Comparison of ENCODE assay signal across 15 cellular contexts in the genomic region with DNA sequence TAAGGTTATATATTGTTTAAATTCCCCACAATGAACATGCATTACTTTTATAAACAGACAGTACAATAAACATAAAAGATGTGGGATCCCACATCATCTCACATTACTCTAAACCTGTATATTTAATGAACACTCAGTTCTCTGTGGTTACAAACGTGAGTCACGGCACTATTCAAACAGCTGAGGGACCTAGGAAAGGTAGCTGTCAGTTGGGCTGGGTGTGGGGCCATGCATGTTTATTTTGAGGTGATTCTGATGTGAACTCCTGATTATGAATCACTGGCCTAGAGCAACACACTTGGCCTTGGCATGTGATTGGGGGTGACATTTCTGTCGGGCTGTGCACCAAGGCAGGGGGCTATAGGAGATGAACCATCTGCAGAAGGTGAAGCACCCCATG.
A peak's percentile ranks its signal among the peaks of the same experiment; 100 is the strongest.
DNase-seq lines count a peak whose midpoint lies in the region; ATAC-seq, FAIRE-seq and TF ChIP-seq lines count a peak whose summit lies in the region.
"Had no signal": no experiment of that assay in that cellular context is flagged by ENCODE, and none has a peak within 500 bp of the region (broad histone marks: within the 10 kb centered on the region; RNA-seq: fewer than 3 reads in every experiment).

No MANE protein-coding gene starts in this region.

- FAIRE-seq in frontal cortex (lab: Jason Lieb, UNC): no peak

- no peak overlapping the region for H3K4me2 ChIP-seq in hepatocyte

- H4K20me1 ChIP-seq in hepatocyte (ENCODE audit: insufficient read depth, poor library complexity, severe bottlenecking): no peaks in the 10 kb centered on the region

- no peaks in the 10 kb centered on the region for H3K9me3 ChIP-seq in hepatocyte (ENCODE audit: low read depth)
- H3K9me3 ChIP-seq: HAP-1, spleen, vagina had no signal

- H3K4me3 ChIP-seq in HFF-Myc (replicated peaks; ENCODE audit: low read depth, low read length): no peak overlapping the region
- no peak overlapping the region for H3K4me3 ChIP-seq in hepatocyte
- H3K4me3 ChIP-seq: HAP-1, spleen, vagina had no signal

- no peaks in the 10 kb centered on the region for H3K79me2 ChIP-seq in hepatocyte

- no peaks in the 10 kb centered on the region for H3K36me3 ChIP-seq in hepatocyte (replicated peaks; ENCODE audit: insufficient read depth, low read depth)
- H3K36me3 ChIP-seq: HAP-1, spleen, vagina had no signal

- 57% methylated on average over 3 of the region's 3 CpGs for WGBS in hepatocyte (ENCODE audit: low lambda C conversion rate, missing lambda C conversion rate)

- H2AFZ ChIP-seq in hepatocyte: no peak overlapping the region

- no peaks in the 10 kb centered on the region for H3K27me3 ChIP-seq in hepatocyte
- H3K27me3 ChIP-seq: spleen, vagina had no signal

- H3K9me2 ChIP-seq in hepatocyte (replicated peaks; ENCODE audit: insufficient read depth): no peaks in the 10 kb centered on the region

- no peak overlapping the region for H3K27ac ChIP-seq in hepatocyte
- H3K27ac ChIP-seq: spleen, vagina had no signal

- no peak for TF ChIP-seq CTCF in HFF-Myc (IDR thresholded peaks at IDR 0.05; ENCODE audit: low read depth, low read length, missing control alignments)
- no peak for TF ChIP-seq CTCF in hepatocyte (IDR thresholded peaks at IDR 0.05; ENCODE audit: poor library complexity)

- ATAC-seq in SK-N-SH treated with all-trans-retinoic acid at 6 μM for 48 hours (peak; percentile 10; the same call in 1 of the 3 replicates), GM21447 (IDR thresholded peaks at IDR 0.05; ENCODE audit: unreplicated experiment) (no peak), GM19395 (IDR thresholded peaks at IDR 0.05; ENCODE audit: unreplicated experiment) (no peak)
- ATAC-seq: naive thymus-derived CD8-positive, alpha-beta T cell had no signal

- H3K4me1 ChIP-seq in hepatocyte (ENCODE audit: insufficient read depth): no peaks in the 10 kb centered on the region
- H3K4me1 ChIP-seq: HAP-1, spleen, vagina had no signal

- DNase-seq in AG08396 (ENCODE audit: low spot score): peak; percentile 38
- DNase-seq in HFF-Myc (ENCODE audit: extremely low read depth, low read depth): peak; percentile 68
- DNase-seq in hepatocyte (ENCODE audit: low spot score): peak; percentile 45
- no peak for DNase-seq in NCI-H526 (lab: John Stamatoyannopoulos, UW)
- DNase-seq in frontal cortex (ENCODE audit: low spot score in 2 of 2): no peak
- DNase-seq: amniotic stem cell; CD4-positive, alpha-beta T cell; endodermal cell; naive thymus-derived CD8-positive, alpha-beta T cell; spleen had no signal

TF ChIP-seq in SK-N-SH treated with all-trans-retinoic acid at 6 μM for 48 hours, 23 proteins besides CTCF, POLR2A, EP300 and RAD21:
- TF ChIP-seq ISL1 (CRISPR knock-in tag; IDR thresholded peaks at IDR 0.05) (no peak), SNAI2 (CRISPR knock-in tag; IDR thresholded peaks at IDR 0.05) (no peak), ARNTL (CRISPR knock-in tag; IDR thresholded peaks at IDR 0.05; ENCODE audit: borderline replicate concordance, low read depth) (no peak), GLIS3 (CRISPR knock-in tag; IDR thresholded peaks at IDR 0.05) (no peak)
- TF ChIP-seq, protein P1, sequence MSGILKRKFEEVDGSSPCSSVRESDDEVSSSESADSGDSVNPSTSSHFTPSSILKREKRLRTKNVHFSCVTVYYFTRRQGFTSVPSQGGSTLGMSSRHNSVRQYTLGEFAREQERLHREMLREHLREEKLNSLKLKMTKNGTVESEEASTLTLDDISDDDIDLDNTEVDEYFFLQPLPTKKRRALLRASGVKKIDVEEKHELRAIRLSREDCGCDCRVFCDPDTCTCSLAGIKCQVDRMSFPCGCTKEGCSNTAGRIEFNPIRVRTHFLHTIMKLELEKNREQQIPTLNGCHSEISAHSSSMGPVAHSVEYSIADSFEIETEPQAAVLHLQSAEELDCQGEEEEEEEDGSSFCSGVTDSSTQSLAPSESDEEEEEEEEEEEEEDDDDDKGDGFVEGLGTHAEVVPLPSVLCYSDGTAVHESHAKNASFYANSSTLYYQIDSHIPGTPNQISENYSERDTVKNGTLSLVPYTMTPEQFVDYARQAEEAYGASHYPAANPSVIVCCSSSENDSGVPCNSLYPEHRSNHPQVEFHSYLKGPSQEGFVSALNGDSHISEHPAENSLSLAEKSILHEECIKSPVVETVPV (CRISPR knock-in tag; IDR thresholded peaks at IDR 0.05): no peak
- TF ChIP-seq, protein P2, sequence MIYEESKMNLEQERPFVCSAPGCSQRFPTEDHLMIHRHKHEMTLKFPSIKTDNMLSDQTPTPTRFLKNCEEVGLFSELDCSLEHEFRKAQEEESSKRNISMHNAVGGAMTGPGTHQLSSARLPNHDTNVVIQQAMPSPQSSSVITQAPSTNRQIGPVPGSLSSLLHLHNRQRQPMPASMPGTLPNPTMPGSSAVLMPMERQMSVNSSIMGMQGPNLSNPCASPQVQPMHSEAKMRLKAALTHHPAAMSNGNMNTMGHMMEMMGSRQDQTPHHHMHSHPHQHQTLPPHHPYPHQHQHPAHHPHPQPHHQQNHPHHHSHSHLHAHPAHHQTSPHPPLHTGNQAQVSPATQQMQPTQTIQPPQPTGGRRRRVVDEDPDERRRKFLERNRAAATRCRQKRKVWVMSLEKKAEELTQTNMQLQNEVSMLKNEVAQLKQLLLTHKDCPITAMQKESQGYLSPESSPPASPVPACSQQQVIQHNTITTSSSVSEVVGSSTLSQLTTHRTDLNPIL (CRISPR knock-in tag; IDR thresholded peaks at IDR 0.05; ENCODE audit: low read depth): no peak

Comparison
In these comparisons a context has a peak if more than half of its experiments do, and no peak if none do; other contexts are left out.
1. DNase-seq: peak in AG08396 (single experiment), HFF-Myc (single experiment) and hepatocyte (single experiment); none in NCI-H526 (0 of 2) and frontal cortex (0 of 2).